ENCODE assay signal across 20 cellular contexts in the genomic region with DNA sequence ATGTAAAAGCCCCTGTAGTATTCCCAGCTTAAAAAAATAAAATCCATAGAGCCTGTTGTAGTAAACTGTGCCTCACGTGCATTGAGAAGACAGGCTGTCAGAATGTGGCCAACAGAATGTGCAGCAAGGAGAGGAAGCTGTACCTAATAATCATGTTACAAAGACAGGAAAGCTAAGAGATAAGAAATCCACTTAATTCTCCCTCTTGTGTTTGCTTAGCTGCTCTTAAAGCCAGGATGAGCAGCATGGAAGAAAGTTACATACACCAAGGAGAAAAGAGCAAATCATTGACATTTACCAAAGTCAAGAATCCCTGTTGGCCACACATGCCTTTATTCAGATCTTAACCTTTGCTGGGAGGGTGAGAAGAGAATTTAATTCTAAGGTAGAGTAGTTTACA.
A peak's percentile ranks its signal among the peaks of the same experiment; 100 is the strongest.
DNase-seq lines count a peak whose midpoint lies in the region; ATAC-seq, FAIRE-seq and TF ChIP-seq lines count a peak whose summit lies in the region.
"Had no signal": no experiment of that assay in that cellular context is flagged by ENCODE, and none has a peak within 500 bp of the region (broad histone marks: within the 10 kb centered on the region; RNA-seq: fewer than 3 reads in every experiment).

No MANE protein-coding gene starts in this region.

- no peak overlapping the region for H2AFZ ChIP-seq in mammary epithelial cell (ENCODE audit: low read depth, low read length)

- CTCF ChIA-PET in mammary epithelial cell (lab: Charles Lee; ENCODE audit: low non-redundant PET) = interaction anchor here (0.5 kb wide), 1 partner anchor 12 kb away, joined by 6 read pairs; no protein-coding TSS in a partner anchor

- no TSS peak for BruUV-seq in mammary epithelial cell (replicated peaks; lab: Mats Ljungman, UMichigan)

- H3K36me3 ChIP-seq in mammary epithelial cell (ENCODE audit: insufficient read depth, low read length) (no peaks in the 10 kb centered on the region), breast epithelium (no peaks in the 10 kb centered on the region), spleen (no peaks in the 10 kb centered on the region)

- no peak for DNase-seq in mammary epithelial cell
- no peak for DNase-seq in breast epithelium (ENCODE audit: low spot score in 2 of 2)
- peak; percentile 36 for DNase-seq in RCC 7860 (ENCODE audit: low spot score)
- DNase-seq in dermis blood vessel endothelial cell = peak; percentile 64
- DNase-seq in spleen = no peak
- DNase-seq in chondrocyte (ENCODE audit: low spot score) = no peak
- DNase-seq: activated CD4-positive, alpha-beta T cell treated with anti-CD3 and anti-CD28 coated beads for 1 hour; cortex of kidney; H9; NCI-H1930; NCI-H526 treated with DMSO at 0.1 percent for 48 hours; stimulated activated CD8-positive, alpha-beta memory T cell treated with anti-CD3 and anti-CD28 coated beads, Interleukin-4, amount 100 ng/mL, for 48 hours had no signal

- H4K20me1 ChIP-seq in mammary epithelial cell (ENCODE audit: insufficient read depth, low read length) = no peaks in the 10 kb centered on the region

- H3K4me1 ChIP-seq in mammary epithelial cell (ENCODE audit: insufficient read depth, low read length) (peaks cover 6% of the 10 kb centered on the region), breast epithelium (no peaks in the 10 kb centered on the region), spleen (peaks cover 2 to 39% (median 22%) of the 10 kb centered on the region in 6 donors)

- no peak for TF ChIP-seq POLR2A in breast epithelium (IDR thresholded peaks at IDR 0.05)
- no peak for TF ChIP-seq POLR2A in spleen (IDR thresholded peaks at IDR 0.05)

- H3K27ac Mint-ChIP-seq in chondrocyte (ENCODE audit: unreplicated experiment) = no peak overlapping the region
- H3K27ac Mint-ChIP-seq: activated naive CD4-positive, alpha-beta T cell treated with anti-CD3 and anti-CD28 coated beads, Interleukin-2, amount 50 U/mL, for 24 hours; H9 had no signal

- dilution Hi-C loops in mammary epithelial cell (cut with HindIII; ENCODE audit: low sequenced_read_pairs) = no loop called here

- intact Hi-C loops in mammary epithelial cell (cut with micrococcal nuclease) (no loop called here), breast epithelium (cut with DNase I; ENCODE audit: low total_unique reads) (no loop called here), spleen (cut with DNase I; ENCODE audit: low total_unique reads) (no loop called here)

- H3K4me3 ChIP-seq in mammary epithelial cell (replicated peaks in 1 of 3; ENCODE audit: insufficient read depth in 1 of 3, low read depth in 2 of 3, low read length in 3 of 3) = no peak overlapping the region
- H3K4me3 ChIP-seq in breast epithelium = no peak overlapping the region
- H3K4me3 ChIP-seq in spleen = no peak overlapping the region

- no peaks in the 10 kb centered on the region for H3K27me3 Mint-ChIP-seq in chondrocyte (ENCODE audit: low read depth)
- H3K27me3 Mint-ChIP-seq: activated naive CD4-positive, alpha-beta T cell treated with anti-CD3 and anti-CD28 coated beads, Interleukin-2, amount 50 U/mL, for 24 hours had no signal

- H3K9me3 ChIP-seq in mammary epithelial cell (replicated peaks; ENCODE audit: insufficient read depth, low read length) (no peaks in the 10 kb centered on the region), breast epithelium (no peaks in the 10 kb centered on the region), spleen (no peaks in the 10 kb centered on the region)

- no peaks in the 10 kb centered on the region for H3K27me3 ChIP-seq in mammary epithelial cell (ENCODE audit: insufficient read depth, low read length)
- H3K27me3 ChIP-seq in breast epithelium = no peaks in the 10 kb centered on the region
- H3K27me3 ChIP-seq in spleen (replicated peaks in 1 of 7) = no peaks in the 10 kb centered on the region

- no peaks in the 10 kb centered on the region for H3K79me2 ChIP-seq in mammary epithelial cell (ENCODE audit: insufficient read depth, low read length)

- H3K4me3 Mint-ChIP-seq in chondrocyte (ENCODE audit: unreplicated experiment) = no peak overlapping the region
- H3K4me3 Mint-ChIP-seq: activated naive CD4-positive, alpha-beta T cell treated with anti-CD3 and anti-CD28 coated beads, Interleukin-2, amount 50 U/mL, for 24 hours; H9; neural crest cell had no signal

- no peaks in the 10 kb centered on the region for H3K9me3 Mint-ChIP-seq in chondrocyte (ENCODE audit: low read depth)
- H3K9me3 Mint-ChIP-seq: activated naive CD4-positive, alpha-beta T cell treated with anti-CD3 and anti-CD28 coated beads, Interleukin-2, amount 50 U/mL, for 24 hours; H9; neural crest cell had no signal

- ATAC-seq in GM19452 (IDR thresholded peaks at IDR 0.05; ENCODE audit: unreplicated experiment) (no peak), HG03432 (IDR thresholded peaks at IDR 0.05; ENCODE audit: unreplicated experiment) (no peak)

- no peak overlapping the region for H3K4me2 ChIP-seq in mammary epithelial cell (ENCODE audit: insufficient read depth, low read depth, low read length)

- WGBS in mammary epithelial cell (ENCODE audit: low coverage, missing lambda C conversion rate) = 90% methylated on average over 1 of the region's 1 CpG
- 24 to 43% (median 29%) methylated on average over 1 of the region's 1 CpG for WGBS in spleen, 5 donors

- no peak for TF ChIP-seq CTCF in mammary epithelial cell (conservative IDR thresholded peaks at IDR 0.05 in 1 of 2, IDR thresholded peaks at IDR 0.05 in 1 of 2; ENCODE audit: extremely low read depth in 1 of 2, insufficient read depth in 1 of 2, low read depth in 1 of 2, low read length in 2 of 2)
- TF ChIP-seq CTCF in breast epithelium (IDR thresholded peaks at IDR 0.05) = no peak
- TF ChIP-seq CTCF in spleen (IDR thresholded peaks at IDR 0.05 in 8 of 11, conservative IDR thresholded peaks at IDR 0.05 in 3 of 11) = no peak
- no peak for TF ChIP-seq CTCF in chondrocyte (IDR thresholded peaks at IDR 0.05)

- H3K4me1 Mint-ChIP-seq in chondrocyte (ENCODE audit: low read depth) = peaks cover 17% of the 10 kb centered on the region

- FAIRE-seq in RCC 7860 (lab: Jason Lieb, UNC) = no peak
- FAIRE-seq: frontal cortex, G401.6, urothelium cell line had no signal

- H3K9ac ChIP-seq in mammary epithelial cell (ENCODE audit: insufficient read depth, low read length) = no peak overlapping the region

- no peaks in the 10 kb centered on the region for H3K36me3 Mint-ChIP-seq in chondrocyte (ENCODE audit: low read depth)

- in situ Hi-C loops in mammary epithelial cell (cut with MboI; ENCODE audit: low sequenced_read_pairs in 2 of 2) = no loop called here

- H3K27ac ChIP-seq in mammary epithelial cell (ENCODE audit: insufficient read depth, low read depth, low read length) = peak overlapping the region; percentile 20
- H3K27ac ChIP-seq in breast epithelium = no peak overlapping the region
- peak overlapping the region in 6 of 8 donors; percentile 0 to 82 (median 57) for H3K27ac ChIP-seq in spleen
- H3K27ac ChIP-seq: C4-2B had no signal

Comparison
In these comparisons a context has a peak if more than half of its experiments do, and no peak if none do; other contexts are left out.
1. H3K27ac ChIP-seq: peak in mammary epithelial cell (single experiment) and spleen (6 of 8); none in breast epithelium (0 of 2).
2. DNase-seq: peak in RCC 7860 (single experiment) and dermis blood vessel endothelial cell (single experiment); none in mammary epithelial cell (single experiment), breast epithelium (0 of 2), spleen (single experiment) and chondrocyte (single experiment).